In the genomic region with DNA sequence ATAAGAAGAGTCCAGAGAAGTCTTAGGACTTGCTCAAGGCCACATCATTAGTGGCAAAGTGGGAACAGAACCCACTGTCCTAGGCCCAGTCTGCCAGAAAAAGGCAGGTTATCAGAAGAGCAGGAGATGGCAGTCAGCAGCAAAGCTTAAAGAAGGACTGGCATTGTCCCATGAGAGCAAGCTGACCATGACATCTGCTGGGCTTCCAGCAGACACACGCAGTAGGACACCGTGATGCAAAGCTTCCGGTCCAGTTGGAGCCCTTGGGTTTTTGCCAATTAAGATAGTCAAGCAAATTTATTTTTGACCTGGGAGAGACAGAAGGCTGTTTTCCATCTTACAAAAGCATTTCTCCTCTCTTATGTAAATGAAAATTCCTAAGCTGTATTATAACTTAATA, we compare ENCODE assay signal across 8 cellular contexts. TPM values are rescaled to one million over a fixed set of nuclear protein-coding genes. Genes with fewer than 3 reads are reported as not detected.
A peak's percentile ranks its signal among the peaks of the same experiment; 100 is the strongest.
DNase-seq lines count a peak whose midpoint lies in the region; ATAC-seq lines count a peak whose summit lies in the region.

No MANE protein-coding gene starts in this region.

- intact Hi-C loops in dendritic cell treated with granulocyte-macrophage colony-stimulating factor and Interleukin-4, amounts not matched to agents 40 ng/mL and 50 ng/mL, for 4 days (cut with micrococcal nuclease) = no loop called here

- H3K9me3 Mint-ChIP-seq in dendritic cell treated with granulocyte-macrophage colony-stimulating factor and Interleukin-4, amounts not matched to agents 40 ng/mL and 50 ng/mL, for 4 days = no peaks in the 10 kb centered on the region

- H3K4me3 Mint-ChIP-seq in dendritic cell treated with granulocyte-macrophage colony-stimulating factor and Interleukin-4, amounts not matched to agents 40 ng/mL and 50 ng/mL, for 4 days = no peak overlapping the region

- H3K27me3 Mint-ChIP-seq in dendritic cell treated with granulocyte-macrophage colony-stimulating factor and Interleukin-4, amounts not matched to agents 40 ng/mL and 50 ng/mL, for 4 days = no peaks in the 10 kb centered on the region

- peak overlapping the region; percentile 88 for H3K27ac Mint-ChIP-seq in dendritic cell treated with granulocyte-macrophage colony-stimulating factor and Interleukin-4, amounts not matched to agents 40 ng/mL and 50 ng/mL, for 4 days

- H3K36me3 Mint-ChIP-seq in dendritic cell treated with granulocyte-macrophage colony-stimulating factor and Interleukin-4, amounts not matched to agents 40 ng/mL and 50 ng/mL, for 4 days (ENCODE audit: low read depth) = peaks cover 65% of the 10 kb centered on the region

- peak; percentile 25 for DNase-seq in AG20443 (ENCODE audit: low spot score)
- DNase-seq in NCI-H2081 treated with DMSO at 0.1 percent for 48 hours (lab: John Stamatoyannopoulos, UW) = peak; percentile 29
- DNase-seq in myocyte (ENCODE audit: low read depth) = peak; percentile 80
- DNase-seq in NCI-H2107 (lab: John Stamatoyannopoulos, UW) = no peak
- DNase-seq in COLO668 (lab: John Stamatoyannopoulos, UW; ENCODE audit: unreplicated experiment) = no peak
- DNase-seq in DMS114 treated with DMSO at 0.1 percent for 48 hours (lab: John Stamatoyannopoulos, UW; ENCODE audit: unreplicated experiment) = no peak

- ATAC-seq in GM21367 (IDR thresholded peaks at IDR 0.05; ENCODE audit: unreplicated experiment) = no peak

- peaks cover 53% of the 10 kb centered on the region for H3K4me1 Mint-ChIP-seq in dendritic cell treated with granulocyte-macrophage colony-stimulating factor and Interleukin-4, amounts not matched to agents 40 ng/mL and 50 ng/mL, for 4 days (ENCODE audit: low read depth)

RNA-seq across cellular contexts. Expression of a gene that starts 42.1 kb away (rescaled TPM):
- 103 and 108 TPM in 2 replicates for total RNA-seq in myocyte
- 21.9 TPM for polyA plus RNA-seq in myocyte (2012)

Comparison
In these comparisons a context has a peak if more than half of its experiments do, and no peak if none do; other contexts are left out.
1. DNase-seq: peak in AG20443 (single experiment), NCI-H2081 treated with DMSO at 0.1 percent for 48 hours (single experiment) and myocyte (single experiment); none in NCI-H2107 (single experiment), COLO668 (single experiment) and DMS114 treated with DMSO at 0.1 percent for 48 hours (single experiment).